Comparison of ENCODE assay signal across 8 cellular contexts in genomic region chr9:76458903-76459690, GRCh38. TPM values are rescaled to one million over a fixed set of nuclear protein-coding genes. Genes with fewer than 3 reads are reported as not detected.
DNase-seq lines count a peak whose midpoint lies in the region; ATAC-seq, FAIRE-seq and TF ChIP-seq lines count a peak whose summit lies in the region.

Gene GCNT1 (plus strand): TSS chr9:76459182. CDS start chr9:76502382, 43,200 bp downstream.

- peak within 1 kb of the TSS; percentile 95 for H3K4me3 Mint-ChIP-seq in HFFc6

- H3K4me1 ChIP-seq in pancreas (peaks cover 4 to 23% (median 6%) of the 10 kb centered on the region in 3 donors), transverse colon (peaks cover 0 to 49% (median 27%) of the 10 kb centered on the region in 4 donors)

- ATAC-seq in SK-N-SH treated with all-trans-retinoic acid at 6 μM for 48 hours (peak; percentile 80), pancreas (peak; percentile 94 to 98 (median 96))
- ATAC-seq in activated naive CD4-positive, alpha-beta T cell treated with anti-CD3 and anti-CD28 coated beads, Interleukin-2, amount 50 U/mL, for 72 hours = peak; percentile 96 to 98

- 1 to 2% methylated on average over 55 to 65 of the region's 65 CpGs for WGBS in pancreas, 2 donors
- WGBS in transverse colon (ENCODE audit: low coverage in 1 of 2), 2 donors = 0 to 3% methylated on average over 1 to 30 of the region's 65 CpGs

- in situ Hi-C loops in transverse colon (cut with MboI; ENCODE audit: low pct_ligation_motif_present in 1 of 4, low pct_unique_long_range_greater_than_20kb in 1 of 4, low sequenced_read_pairs in 3 of 4) = loop anchor here in 2 of 4 donors (25.0 kb wide), 2 partner anchors 153 to 553 kb away; partner anchors contain the start of gene FOXB2 (in 1 of the 2)

- TF ChIP-seq CTCF in HFFc6 (IDR thresholded peaks at IDR 0.05) (peak; percentile 68), pancreas (IDR thresholded peaks at IDR 0.05) (peak in 2 of 4 donors; percentile 20 to 23), transverse colon (IDR thresholded peaks at IDR 0.05) (peak in 4 of 5 experiments; percentile 32 to 63 (median 36))

- H3K36me3 ChIP-seq in pancreas (no peaks in the 10 kb centered on the region), transverse colon (no peaks in the 10 kb centered on the region)

- H3K27ac ChIP-seq in pancreas (peak within 1 kb of the TSS in 2 of 4 donors; percentile 48 to 56), transverse colon (peak within 1 kb of the TSS; percentile 71 to 87 (median 84))

- peak within 1 kb of the TSS; percentile 52 to 90 (median 74) for H3K4me3 ChIP-seq in pancreas
- H3K4me3 ChIP-seq in transverse colon = peak within 1 kb of the TSS; percentile 63 to 81 (median 70)

- H3K27ac Mint-ChIP-seq in HFFc6 = peak within 1 kb of the TSS; percentile 76
- peak within 1 kb of the TSS; percentile 1 to 18 for H3K27ac Mint-ChIP-seq in activated naive CD4-positive, alpha-beta T cell treated with anti-CD3 and anti-CD28 coated beads, Interleukin-2, amount 50 U/mL, for 72 hours

- H3K27me3 ChIP-seq in pancreas (no peaks in the 10 kb centered on the region), transverse colon (no peaks in the 10 kb centered on the region)

- TF ChIP-seq POLR2A in GM10847 (IDR thresholded peaks at IDR 0.05; ENCODE audit: extremely low read depth, insufficient read length) = peak; percentile 75
- peak; percentile 91 for TF ChIP-seq POLR2A in transverse colon (IDR thresholded peaks at IDR 0.05)

- intact Hi-C loops in head of caudate nucleus (cut with DNase I) (loop anchor here (10.0 kb wide), 1 partner anchor 206 kb away; no protein-coding TSS in a partner anchor), pancreas (cut with DNase I) (loop anchor here in 1 of 3 donors (10.0 kb wide), 1 partner anchor 246 kb away; no protein-coding TSS in a partner anchor), transverse colon (cut with DNase I; ENCODE audit: low total_unique reads) (loop anchor here (10.0 kb wide), 2 partner anchors 246 to 536 kb away; no protein-coding TSS in a partner anchor)

- H3K36me3 Mint-ChIP-seq in HFFc6 (ENCODE audit: low read depth) = no peaks in the 10 kb centered on the region
- H3K36me3 Mint-ChIP-seq in activated naive CD4-positive, alpha-beta T cell treated with anti-CD3 and anti-CD28 coated beads, Interleukin-2, amount 50 U/mL, for 72 hours = peaks cover 0 to 5% of the 10 kb centered on the region in 2 donors

- no peak for TF ChIP-seq EP300 in transverse colon (IDR thresholded peaks at IDR 0.05; ENCODE audit: low read depth)

- H3K9me3 ChIP-seq in pancreas = no peaks in the 10 kb centered on the region
- H3K9me3 ChIP-seq in transverse colon = no peaks in the 10 kb centered on the region

- H3K27me3 Mint-ChIP-seq in HFFc6 (ENCODE audit: insufficient read depth) = no peaks in the 10 kb centered on the region

- no peaks in the 10 kb centered on the region for H3K9me3 Mint-ChIP-seq in HFFc6
- peaks cover 0 to 4% of the 10 kb centered on the region in 2 donors for H3K9me3 Mint-ChIP-seq in activated naive CD4-positive, alpha-beta T cell treated with anti-CD3 and anti-CD28 coated beads, Interleukin-2, amount 50 U/mL, for 72 hours

- DNase-seq in HFFc6 = peak; percentile 71
- DNase-seq in MV-4-11 (lab: John Stamatoyannopoulos, UW) = peak; percentile 88
- DNase-seq in activated naive CD4-positive, alpha-beta T cell treated with anti-CD3 and anti-CD28 coated beads, Interleukin-2, amount 50 U/mL, for 72 hours (ENCODE audit: low spot score in 2 of 2) = peak; percentile 91 to 96
- peak; percentile 12 to 88 (median 76) for DNase-seq in head of caudate nucleus
- peak; percentile 88 to 98 (median 92) for DNase-seq in pancreas
- peak; percentile 97 for DNase-seq in transverse colon

- no peak for FAIRE-seq in pancreas (lab: Jason Lieb, UNC)

- peaks cover 37% of the 10 kb centered on the region for H3K4me1 Mint-ChIP-seq in HFFc6 (ENCODE audit: low read depth)

TF ChIP-seq in SK-N-SH treated with all-trans-retinoic acid at 6 μM for 48 hours, 23 proteins besides CTCF, POLR2A, EP300 and RAD21 (continues in another document):
- TF ChIP-seq OSR1 (CRISPR knock-in tag; IDR thresholded peaks at IDR 0.05) (no peak), BACH2 (CRISPR knock-in tag; IDR thresholded peaks at IDR 0.05; ENCODE audit: borderline replicate concordance) (no peak), SNAI2 (CRISPR knock-in tag; IDR thresholded peaks at IDR 0.05) (no peak), ZFP30 (CRISPR knock-in tag; IDR thresholded peaks at IDR 0.05) (no peak), PATZ1 (CRISPR knock-in tag; IDR thresholded peaks at IDR 0.05; ENCODE audit: borderline replicate concordance) (no peak), ZNF8 (CRISPR knock-in tag; IDR thresholded peaks at IDR 0.05) (no peak), ZFP3 (CRISPR knock-in tag; IDR thresholded peaks at IDR 0.05) (no peak), TCF4 (CRISPR knock-in tag; IDR thresholded peaks at IDR 0.05; ENCODE audit: borderline replicate concordance) (no peak), ZNF70 (CRISPR knock-in tag; IDR thresholded peaks at IDR 0.05) (no peak), ZNF565 (CRISPR knock-in tag; conservative IDR thresholded peaks at IDR 0.05; ENCODE audit: low read depth) (no peak), RARB (CRISPR knock-in tag; IDR thresholded peaks at IDR 0.05) (no peak), POU6F1 (CRISPR knock-in tag; IDR thresholded peaks at IDR 0.05; ENCODE audit: borderline replicate concordance, low read depth) (no peak), CREB5 (CRISPR knock-in tag; IDR thresholded peaks at IDR 0.05; ENCODE audit: low read depth) (no peak), TSHZ2 (CRISPR knock-in tag; IDR thresholded peaks at IDR 0.05) (no peak)

RNA-seq across cellular contexts. Expression of gene GCNT1, which starts in this region (rescaled TPM):
- 10 to 100 TPM; 15.0 to 26.2 (median 19.7) TPM for total RNA-seq in HFFc6 (2021; fragmentation: NEBNext Ultra II Directional; extraction: Animal tissue kit (Norgen Biotek cat#: 25700))
- 1 to 10 TPM; 3.8 to 4.8 TPM for total RNA-seq in activated naive CD4-positive, alpha-beta T cell treated with anti-CD3 and anti-CD28 coated beads, Interleukin-2, amount 50 U/mL, for 72 hours
- total RNA-seq in pancreas (1 to 10 TPM; 1.7 to 5.7 (median 3.3) TPM), transverse colon (10 to 100 TPM; 12.7 to 52.0 (median 27.8) TPM)
- polyA plus RNA-seq in pancreas = 1 to 10 TPM; 1.0 to 7.2 TPM
